In genomic region chr2:207223051-207223450, GRCh38 we compare ENCODE assay signal across 1 cellular context.
TF ChIP-seq lines count a peak whose summit lies in the region.

No MANE protein-coding gene starts in this region.

TF ChIP-seq in SK-N-SH treated with all-trans-retinoic acid at 6 μM for 48 hours, 23 proteins besides CTCF, POLR2A, EP300 and RAD21 (continued from another document):
- TF ChIP-seq, protein P1, sequence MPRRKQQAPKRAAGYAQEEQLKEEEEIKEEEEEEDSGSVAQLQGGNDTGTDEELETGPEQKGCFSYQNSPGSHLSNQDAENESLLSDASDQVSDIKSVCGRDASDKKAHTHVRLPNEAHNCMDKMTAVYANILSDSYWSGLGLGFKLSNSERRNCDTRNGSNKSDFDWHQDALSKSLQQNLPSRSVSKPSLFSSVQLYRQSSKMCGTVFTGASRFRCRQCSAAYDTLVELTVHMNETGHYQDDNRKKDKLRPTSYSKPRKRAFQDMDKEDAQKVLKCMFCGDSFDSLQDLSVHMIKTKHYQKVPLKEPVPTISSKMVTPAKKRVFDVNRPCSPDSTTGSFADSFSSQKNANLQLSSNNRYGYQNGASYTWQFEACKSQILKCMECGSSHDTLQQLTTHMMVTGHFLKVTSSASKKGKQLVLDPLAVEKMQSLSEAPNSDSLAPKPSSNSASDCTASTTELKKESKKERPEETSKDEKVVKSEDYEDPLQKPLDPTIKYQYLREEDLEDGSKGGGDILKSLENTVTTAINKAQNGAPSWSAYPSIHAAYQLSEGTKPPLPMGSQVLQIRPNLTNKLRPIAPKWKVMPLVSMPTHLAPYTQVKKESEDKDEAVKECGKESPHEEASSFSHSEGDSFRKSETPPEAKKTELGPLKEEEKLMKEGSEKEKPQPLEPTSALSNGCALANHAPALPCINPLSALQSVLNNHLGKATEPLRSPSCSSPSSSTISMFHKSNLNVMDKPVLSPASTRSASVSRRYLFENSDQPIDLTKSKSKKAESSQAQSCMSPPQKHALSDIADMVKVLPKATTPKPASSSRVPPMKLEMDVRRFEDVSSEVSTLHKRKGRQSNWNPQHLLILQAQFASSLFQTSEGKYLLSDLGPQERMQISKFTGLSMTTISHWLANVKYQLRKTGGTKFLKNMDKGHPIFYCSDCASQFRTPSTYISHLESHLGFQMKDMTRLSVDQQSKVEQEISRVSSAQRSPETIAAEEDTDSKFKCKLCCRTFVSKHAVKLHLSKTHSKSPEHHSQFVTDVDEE (CRISPR knock-in tag; IDR thresholded peaks at IDR 0.05), result no peak
- TF ChIP-seq RARB (CRISPR knock-in tag; IDR thresholded peaks at IDR 0.05) (no peak), TOX (CRISPR knock-in tag; IDR thresholded peaks at IDR 0.05; ENCODE audit: borderline replicate concordance) (no peak), SNAI2 (CRISPR knock-in tag; IDR thresholded peaks at IDR 0.05) (no peak)
- TF ChIP-seq, protein P2, sequence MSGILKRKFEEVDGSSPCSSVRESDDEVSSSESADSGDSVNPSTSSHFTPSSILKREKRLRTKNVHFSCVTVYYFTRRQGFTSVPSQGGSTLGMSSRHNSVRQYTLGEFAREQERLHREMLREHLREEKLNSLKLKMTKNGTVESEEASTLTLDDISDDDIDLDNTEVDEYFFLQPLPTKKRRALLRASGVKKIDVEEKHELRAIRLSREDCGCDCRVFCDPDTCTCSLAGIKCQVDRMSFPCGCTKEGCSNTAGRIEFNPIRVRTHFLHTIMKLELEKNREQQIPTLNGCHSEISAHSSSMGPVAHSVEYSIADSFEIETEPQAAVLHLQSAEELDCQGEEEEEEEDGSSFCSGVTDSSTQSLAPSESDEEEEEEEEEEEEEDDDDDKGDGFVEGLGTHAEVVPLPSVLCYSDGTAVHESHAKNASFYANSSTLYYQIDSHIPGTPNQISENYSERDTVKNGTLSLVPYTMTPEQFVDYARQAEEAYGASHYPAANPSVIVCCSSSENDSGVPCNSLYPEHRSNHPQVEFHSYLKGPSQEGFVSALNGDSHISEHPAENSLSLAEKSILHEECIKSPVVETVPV (CRISPR knock-in tag; IDR thresholded peaks at IDR 0.05), result no peak
